8 cellular contexts compared by ENCODE assay signal in the genomic region with DNA sequence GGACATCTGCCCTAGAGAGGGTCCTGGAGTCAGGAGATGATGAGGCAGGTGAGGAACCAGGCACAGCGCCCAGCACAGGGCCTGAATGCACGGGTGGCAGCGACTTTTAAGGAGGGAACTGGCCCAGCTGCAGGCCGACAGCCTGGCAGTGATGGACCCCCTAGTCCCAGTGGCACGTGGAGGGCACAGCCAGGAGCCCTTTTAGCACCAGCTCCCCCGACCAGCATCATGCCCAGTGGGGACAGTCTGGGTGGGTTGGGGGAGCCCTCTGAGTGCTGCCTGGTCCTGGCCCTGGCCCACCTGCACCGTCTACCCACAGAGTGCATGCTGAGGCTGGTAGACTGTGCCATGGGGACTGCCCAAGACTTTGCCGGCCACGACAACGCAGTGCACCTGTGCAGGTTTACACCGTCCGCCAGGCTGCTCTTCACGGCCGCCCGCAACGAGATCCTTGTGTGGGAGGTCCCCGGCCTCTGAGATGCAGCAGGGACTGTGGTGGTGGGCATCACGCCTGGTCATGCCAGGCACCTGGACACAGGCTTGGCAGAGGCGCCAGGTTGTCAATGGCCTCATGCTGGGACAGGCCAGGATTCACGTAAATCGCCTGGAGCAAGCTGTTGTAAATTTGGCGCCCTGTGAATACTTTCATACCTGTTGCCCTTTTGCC. TPM values are rescaled to one million over a fixed set of nuclear protein-coding genes. Genes with fewer than 3 reads are reported as not detected.
A peak's percentile ranks its signal among the peaks of the same experiment; 100 is the strongest.
DNase-seq lines count a peak whose midpoint lies in the region; ATAC-seq and TF ChIP-seq lines count a peak whose summit lies in the region.

No MANE protein-coding gene starts in this region.

- TF ChIP-seq POLR2A in testis (IDR thresholded peaks at IDR 0.05): no peak

- H3K27me3 ChIP-seq in left lung (no peaks in the 10 kb centered on the region), testis (no peaks in the 10 kb centered on the region)

- peaks cover 62% of the 10 kb centered on the region for H3K36me3 Mint-ChIP-seq in activated T-cell treated with anti-CD3 and anti-CD28 coated beads, Interleukin-2, amount 50 U/mL, for 24 hours (ENCODE audit: low read depth)
- peaks cover 12% of the 10 kb centered on the region for H3K36me3 Mint-ChIP-seq in activated CD8-positive, alpha-beta T cell treated with anti-CD3 and anti-CD28 coated beads for 36 hours (ENCODE audit: low read depth)

- peak overlapping the region; percentile 88 for H3K27ac Mint-ChIP-seq in activated T-cell treated with anti-CD3 and anti-CD28 coated beads, Interleukin-2, amount 50 U/mL, for 24 hours
- peak overlapping the region; percentile 84 for H3K27ac Mint-ChIP-seq in activated CD8-positive, alpha-beta T cell treated with anti-CD3 and anti-CD28 coated beads for 36 hours

- POLR2A ChIA-PET in activated CD8-positive, alpha-beta T cell treated with anti-CD3 and anti-CD28 coated beads for 36 hours (lab: Charles Lee): interaction anchor here (0.5 to 2.7 kb wide), 9 partner anchors 9 to 54 kb away, joined by 3 to 11 read pairs (median 3); partner anchors contain the start of genes RHBDL1, STUB1 and WDR90

- intact Hi-C loops in activated CD8-positive, alpha-beta T cell treated with anti-CD3 and anti-CD28 coated beads for 36 hours (cut with micrococcal nuclease): loop anchor here (10.0 kb wide), 1 partner anchor 82 kb away; no protein-coding TSS in a partner anchor
- intact Hi-C loops in left lung (cut with DNase I): no loop called here
- intact Hi-C loops in testis (cut with DNase I; ENCODE audit: low total_unique reads): loop anchor here (10.0 kb wide), 1 partner anchor 82 kb away; no protein-coding TSS in a partner anchor

- H3K4me3 Mint-ChIP-seq in activated T-cell treated with anti-CD3 and anti-CD28 coated beads, Interleukin-2, amount 50 U/mL, for 24 hours: peak overlapping the region; percentile 82
- peak overlapping the region; percentile 75 for H3K4me3 Mint-ChIP-seq in activated CD8-positive, alpha-beta T cell treated with anti-CD3 and anti-CD28 coated beads for 36 hours

- H3K9me3 Mint-ChIP-seq in activated T-cell treated with anti-CD3 and anti-CD28 coated beads, Interleukin-2, amount 50 U/mL, for 24 hours: no peaks in the 10 kb centered on the region
- H3K9me3 Mint-ChIP-seq in activated CD8-positive, alpha-beta T cell treated with anti-CD3 and anti-CD28 coated beads for 36 hours: no peaks in the 10 kb centered on the region

- H3K4me1 ChIP-seq in left lung (peaks cover 6 to 18% of the 10 kb centered on the region in 2 donors), testis (peaks cover 13% of the 10 kb centered on the region)

- H3K27ac ChIP-seq in left lung (peak overlapping the region; percentile 69 to 70), testis (peak overlapping the region; percentile 77 to 80)

- ATAC-seq in activated CD8-positive, alpha-beta T cell treated with anti-CD3 and anti-CD28 coated beads for 36 hours: no peak
- no peak for ATAC-seq in left lung

- DNase-seq in activated T-cell treated with anti-CD3 and anti-CD28 coated beads, Interleukin-2, amount 50 U/mL, for 24 hours: no peak
- no peak for DNase-seq in activated T-cell treated with anti-CD3 and anti-CD28 coated beads, Interleukin-2, amount 50 U/mL, for 1 hour
- DNase-seq in activated CD8-positive, alpha-beta T cell treated with anti-CD3 and anti-CD28 coated beads for 36 hours: no peak
- DNase-seq in left lung (no peak), testis (no peak), NCI-H1694 (lab: John Stamatoyannopoulos, UW) (no peak), kidney glomerular epithelial cell (lab: John Stamatoyannopoulos, UW) (no peak)
- DNase-seq in NK-92 treated with Interleukin-12 subunit alpha and Interleukin-12 subunit beta, amount 100 ng/mL, for 24 hours (lab: John Stamatoyannopoulos, UW): no peak

- H3K4me1 Mint-ChIP-seq in activated T-cell treated with anti-CD3 and anti-CD28 coated beads, Interleukin-2, amount 50 U/mL, for 24 hours (ENCODE audit: low read depth): peaks cover 18% of the 10 kb centered on the region
- H3K4me1 Mint-ChIP-seq in activated CD8-positive, alpha-beta T cell treated with anti-CD3 and anti-CD28 coated beads for 36 hours (ENCODE audit: low read depth): peaks cover 9% of the 10 kb centered on the region

- 68 to 82% methylated on average over 8 to 22 of the region's 22 CpGs for WGBS in testis, 2 donors

- H3K9me3 ChIP-seq in left lung (no peaks in the 10 kb centered on the region), testis (no peaks in the 10 kb centered on the region)

- CTCF ChIA-PET in activated CD8-positive, alpha-beta T cell treated with anti-CD3 and anti-CD28 coated beads for 36 hours (lab: Charles Lee): interaction anchor here (0.8 to 2.7 kb wide), 10 partner anchors 8 to 53 kb away, joined by 3 to 9 read pairs (median 3); partner anchors contain the start of genes METRN, RHBDL1 and WDR90

- H3K36me3 ChIP-seq in left lung (peaks cover 0 to 34% of the 10 kb centered on the region in 2 donors), testis (ENCODE audit: low read depth, missing control alignments) (no peaks in the 10 kb centered on the region)

- TF ChIP-seq CTCF in activated CD8-positive, alpha-beta T cell treated with anti-CD3 and anti-CD28 coated beads for 36 hours (IDR thresholded peaks at IDR 0.05): no peak
- no peak for TF ChIP-seq CTCF in left lung (IDR thresholded peaks at IDR 0.05)
- TF ChIP-seq CTCF in testis (IDR thresholded peaks at IDR 0.05): no peak

- H3K4me3 ChIP-seq in left lung (peak overlapping the region in 1 of 2 donors; percentile 83), testis (peak overlapping the region in 1 of 2 donors; percentile 98)

- H3K27me3 Mint-ChIP-seq in activated T-cell treated with anti-CD3 and anti-CD28 coated beads, Interleukin-2, amount 50 U/mL, for 24 hours: no peaks in the 10 kb centered on the region
- no peaks in the 10 kb centered on the region for H3K27me3 Mint-ChIP-seq in activated CD8-positive, alpha-beta T cell treated with anti-CD3 and anti-CD28 coated beads for 36 hours

RNA-seq across cellular contexts. Expression of gene RHOT2, which starts 0.7 kb away (rescaled TPM):
- total RNA-seq in activated CD8-positive, alpha-beta T cell treated with anti-CD3 and anti-CD28 coated beads for 36 hours: 100 to 1,000 TPM; 110 TPM
- total RNA-seq in left lung (10 to 100 TPM; 75.9 to 87.2 TPM), testis (100 to 1,000 TPM; 157 to 176 TPM)
- 77.7 TPM for polyA plus RNA-seq in testis (ENCODE audit: insufficient read depth, low read depth, low replicate concordance)

RNA-seq across cellular contexts. Expression of gene RHBDL1, which starts 8.2 kb away (rescaled TPM):
- under 1 TPM; 0.79 to 0.89 TPM for total RNA-seq in activated CD8-positive, alpha-beta T cell treated with anti-CD3 and anti-CD28 coated beads for 36 hours
- total RNA-seq in left lung (1 to 10 TPM; 2.3 to 4.3 TPM), testis (1 to 10 TPM; 8.5 to 9.8 TPM)
- polyA plus RNA-seq in testis (ENCODE audit: insufficient read depth, low read depth, low replicate concordance): 2.1 TPM

RNA-seq across cellular contexts. Expression of gene STUB1, which starts 13.0 kb away (rescaled TPM):
- 10 to 100 TPM; 57.1 to 61.7 TPM for total RNA-seq in activated CD8-positive, alpha-beta T cell treated with anti-CD3 and anti-CD28 coated beads for 36 hours
- 100 to 1,000 TPM in 1 of 2 donors, 10 to 100 TPM in 1; 93.9 to 103 TPM for total RNA-seq in left lung
- total RNA-seq in testis: 100 to 1,000 TPM; 126 to 160 TPM
- polyA plus RNA-seq in testis (ENCODE audit: insufficient read depth, low read depth, low replicate concordance): 93.3 TPM

RNA-seq across cellular contexts. Expression of gene JMJD8, which starts 16.9 kb away (rescaled TPM):
- 10 to 100 TPM; 26.2 to 28.7 TPM for total RNA-seq in activated CD8-positive, alpha-beta T cell treated with anti-CD3 and anti-CD28 coated beads for 36 hours
- total RNA-seq in left lung (10 to 100 TPM; 68.9 to 72.6 TPM), testis (100 to 1,000 TPM in 1 of 2 donors, 10 to 100 TPM in 1; 84.2 to 101 TPM)
- 95.5 TPM for polyA plus RNA-seq in testis (ENCODE audit: insufficient read depth, low read depth, low replicate concordance)

RNA-seq across cellular contexts. Expression of gene WDR90, which starts 18.1 kb away (rescaled TPM):
- 10 to 100 TPM; 89.6 to 90.7 TPM for total RNA-seq in activated CD8-positive, alpha-beta T cell treated with anti-CD3 and anti-CD28 coated beads for 36 hours
- 10 to 100 TPM; 27.3 to 41.3 TPM for total RNA-seq in left lung
- 100 to 1,000 TPM; 155 to 195 TPM for total RNA-seq in testis
- 102 TPM for polyA plus RNA-seq in testis (ENCODE audit: insufficient read depth, low read depth, low replicate concordance)

Comparison
In these comparisons a context has a peak if more than half of its experiments do, and no peak if none do; other contexts are left out.
1. intact Hi-C loops: an anchor here in activated CD8-positive, alpha-beta T cell treated with anti-CD3 and anti-CD28 coated beads for 36 hours (10.0 kb wide) and testis (10.0 kb wide); none called in left lung.